ENCODE assay signal across 8 cellular contexts in the genomic region with DNA sequence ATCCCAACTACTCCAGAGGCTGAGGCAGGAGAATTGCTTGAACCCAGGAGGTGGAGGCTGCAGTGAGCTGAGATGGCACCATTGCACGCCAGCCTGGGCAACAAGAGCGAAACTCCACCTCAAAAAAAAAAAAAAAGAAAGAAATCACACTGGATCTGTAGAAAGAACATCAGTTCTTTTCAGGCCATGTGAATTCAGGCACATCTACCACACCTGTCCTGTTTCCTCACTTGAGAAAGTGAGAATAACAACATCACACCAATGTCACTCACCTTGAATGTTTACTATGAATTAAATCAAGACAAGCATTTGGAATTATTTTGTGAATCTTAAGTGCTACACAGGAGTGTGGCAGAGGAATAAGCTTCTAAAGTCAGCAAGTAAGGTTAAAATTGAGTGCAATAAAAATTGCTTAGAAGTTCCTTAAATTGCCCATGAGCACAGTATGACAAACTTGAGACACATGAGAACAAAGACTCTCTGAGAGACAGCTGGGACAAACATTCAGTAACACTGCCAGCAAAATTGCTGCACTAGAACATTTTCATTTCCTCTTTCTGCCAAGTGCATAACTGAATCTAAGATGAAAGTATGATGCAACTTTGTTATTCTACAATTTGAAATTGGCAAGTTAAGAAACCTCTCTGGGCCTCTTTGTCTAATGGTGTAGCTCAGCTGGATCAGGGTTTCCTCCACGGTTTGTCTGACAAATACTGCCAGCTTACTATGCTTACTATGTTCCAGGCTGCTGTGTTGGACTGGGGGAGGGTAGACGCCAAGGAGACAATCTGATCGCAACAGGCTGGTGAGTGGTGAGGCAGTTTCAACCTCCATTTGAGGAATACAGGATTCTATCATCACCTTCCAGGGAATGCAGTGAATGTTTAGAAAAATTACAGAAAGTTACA. TPM values are rescaled to one million over a fixed set of nuclear protein-coding genes. Genes with fewer than 3 reads are reported as not detected.
A peak's percentile ranks its signal among the peaks of the same experiment; 100 is the strongest.
DNase-seq lines count a peak whose midpoint lies in the region; ATAC-seq and TF ChIP-seq lines count a peak whose summit lies in the region.

No MANE protein-coding gene starts in this region.

- H2AFZ ChIP-seq in SK-N-SH (ENCODE audit: low read depth) (no peak overlapping the region), neuron (ENCODE audit: low read depth, low read length) (peak overlapping the region; percentile 17)

- H3K4me3 ChIP-seq in SK-N-SH (ENCODE audit: low read depth in 2 of 2, low read length in 1 of 2): peak overlapping the region in 1 of 2 experiments; percentile 12; a peak in 3 of 4 replicates
- peak overlapping the region; percentile 77 to 99 (median 94) for H3K4me3 ChIP-seq in esophagus muscularis mucosa
- H3K4me3 ChIP-seq in neuron (ENCODE audit: low read length): no peak overlapping the region

- H3K4me1 ChIP-seq in SK-N-SH (ENCODE audit: control insufficient read depth in 1 of 2, insufficient read depth in 2 of 2, low read depth in 1 of 2, low read length in 1 of 2) (peaks cover 8 to 11% of the 10 kb centered on the region in 2 experiments; a peak in 3 of 4 replicates), esophagus muscularis mucosa (peaks cover 32 to 74% (median 71%) of the 10 kb centered on the region in 4 donors), neuron (ENCODE audit: insufficient read depth, low read length) (peaks cover 16% of the 10 kb centered on the region)

- peaks cover 21% of the 10 kb centered on the region for H3F3A ChIP-seq in SK-N-SH (replicated peaks; ENCODE audit: insufficient read depth)

- peaks cover 88% of the 10 kb centered on the region for H3K79me2 ChIP-seq in SK-N-SH (ENCODE audit: insufficient read depth)

- H3K9ac ChIP-seq in SK-N-SH: no peak overlapping the region; the same call in 1 of the 2 replicates

- intact Hi-C loops in esophagus muscularis mucosa (cut with DNase I): loop anchor here (10.0 kb wide), 1 partner anchor 378 kb away; a partner anchor contains a TSS

- H3K27me3 Mint-ChIP-seq in activated CD8-positive, alpha-beta T cell treated with anti-CD3 and anti-CD28 coated beads, Interleukin-2, amount 10 ng/mL, durations not matched to agents 7 days and 5 days (ENCODE audit: low read depth): no peaks in the 10 kb centered on the region

- ATAC-seq in SK-N-SH treated with all-trans-retinoic acid at 6 μM for 48 hours: no peak
- peak; percentile 35 for ATAC-seq in HG02642 (IDR thresholded peaks at IDR 0.05; ENCODE audit: poor library complexity, unreplicated experiment)
- peak; percentile 10 for ATAC-seq in activated CD8-positive, alpha-beta T cell treated with anti-CD3 and anti-CD28 coated beads, Interleukin-2, amount 10 ng/mL, durations not matched to agents 7 days and 5 days

- no peak for TF ChIP-seq POLR2A in esophagus muscularis mucosa (IDR thresholded peaks at IDR 0.05; ENCODE audit: low read depth)

- TF ChIP-seq CTCF in SK-N-SH (IDR thresholded peaks at IDR 0.05) (no peak), esophagus muscularis mucosa (IDR thresholded peaks at IDR 0.05) (no peak)

- 71% methylated on average over 5 of the region's 5 CpGs for WGBS in SK-N-SH (ENCODE audit: low lambda C conversion rate)
- WGBS in esophagus muscularis mucosa: 29% methylated on average over 5 of the region's 5 CpGs

- CTCF ChIA-PET in SK-N-SH (lab: Yijun Ruan, JAX): interaction anchor here (0.6 kb wide), 1 partner anchor 194 kb away, joined by 3 read pairs; no protein-coding TSS in a partner anchor
- CTCF ChIA-PET in activated CD8-positive, alpha-beta T cell treated with anti-CD3 and anti-CD28 coated beads, Interleukin-2, amount 10 ng/mL, durations not matched to agents 7 days and 5 days (lab: Charles Lee): interaction anchor here (1.0 to 3.1 kb wide), 6 partner anchors 15 to 205 kb away, joined by 3 to 16 read pairs (median 12); partner anchors contain the start of genes CD274 and ERMP1

- H3K27me3 ChIP-seq in SK-N-SH (ENCODE audit: insufficient read depth): no peaks in the 10 kb centered on the region
- no peaks in the 10 kb centered on the region for H3K27me3 ChIP-seq in esophagus muscularis mucosa
- no peaks in the 10 kb centered on the region for H3K27me3 ChIP-seq in neuron (ENCODE audit: insufficient read depth, low read length)

- H3K27ac Mint-ChIP-seq in activated CD8-positive, alpha-beta T cell treated with anti-CD3 and anti-CD28 coated beads, Interleukin-2, amount 10 ng/mL, durations not matched to agents 7 days and 5 days: peak overlapping the region; percentile 97

- no peak for TF ChIP-seq RAD21 in SK-N-SH (IDR thresholded peaks at IDR 0.05; ENCODE audit: low read length)

- H3K9me3 Mint-ChIP-seq in activated CD8-positive, alpha-beta T cell treated with anti-CD3 and anti-CD28 coated beads, Interleukin-2, amount 10 ng/mL, durations not matched to agents 7 days and 5 days (ENCODE audit: insufficient read depth): no peaks in the 10 kb centered on the region

- peaks cover 38% of the 10 kb centered on the region for H3K4me1 Mint-ChIP-seq in activated CD8-positive, alpha-beta T cell treated with anti-CD3 and anti-CD28 coated beads, Interleukin-2, amount 10 ng/mL, durations not matched to agents 7 days and 5 days (ENCODE audit: low read depth)

- TF ChIP-seq EP300 in SK-N-SH (IDR thresholded peaks at IDR 0.05; ENCODE audit: borderline replicate concordance in 1 of 2, low read depth in 1 of 2, low read length in 1 of 2) (no peak), esophagus muscularis mucosa (IDR thresholded peaks at IDR 0.05) (no peak)

- H3K36me3 ChIP-seq in SK-N-SH (replicated peaks in 1 of 2; ENCODE audit: control insufficient read depth in 1 of 2, insufficient read depth in 2 of 2, low read length in 1 of 2) (peaks cover 0 to 3% of the 10 kb centered on the region in 2 experiments), esophagus muscularis mucosa (no peaks in the 10 kb centered on the region), neuron (ENCODE audit: insufficient read depth, low read length) (no peaks in the 10 kb centered on the region)

- peak overlapping the region; percentile 93 for H3K4me3 Mint-ChIP-seq in activated CD8-positive, alpha-beta T cell treated with anti-CD3 and anti-CD28 coated beads, Interleukin-2, amount 10 ng/mL, durations not matched to agents 7 days and 5 days

- H3K9me3 ChIP-seq in SK-N-SH: no peaks in the 10 kb centered on the region
- H3K9me3 ChIP-seq in esophagus muscularis mucosa: no peaks in the 10 kb centered on the region
- no peaks in the 10 kb centered on the region for H3K9me3 ChIP-seq in neuron (ENCODE audit: low read length)

- peaks cover 20% of the 10 kb centered on the region for H3K36me3 Mint-ChIP-seq in activated CD8-positive, alpha-beta T cell treated with anti-CD3 and anti-CD28 coated beads, Interleukin-2, amount 10 ng/mL, durations not matched to agents 7 days and 5 days (ENCODE audit: low read depth)

- H3K27ac ChIP-seq in SK-N-SH (ENCODE audit: low read depth in 2 of 2, low read length in 1 of 2) (peak overlapping the region in 1 of 2 experiments; percentile 91; a peak in 2 of 4 replicates), esophagus muscularis mucosa (replicated peaks in 1 of 4) (peak overlapping the region; percentile 98 to 99 (median 98))

- POLR2A ChIA-PET in SK-N-SH (lab: Yijun Ruan, JAX): no interaction called here
- POLR2A ChIA-PET in activated CD8-positive, alpha-beta T cell treated with anti-CD3 and anti-CD28 coated beads, Interleukin-2, amount 10 ng/mL, durations not matched to agents 7 days and 5 days (lab: Charles Lee): interaction anchor here (0.5 to 3.1 kb wide), 11 partner anchors 11 to 886 kb away, joined by 3 to 19 read pairs (median 4); partner anchors contain the start of genes AK3, CD274 and PLGRKT

- H3K4me2 ChIP-seq in SK-N-SH: peak overlapping the region; percentile 83

- H4K20me1 ChIP-seq in SK-N-SH (ENCODE audit: insufficient read depth): peaks cover 20% of the 10 kb centered on the region

- DNase-seq in SK-N-SH (peak; percentile 7), NCI-H1694 treated with DMSO at 0.1 percent for 48 hours (lab: John Stamatoyannopoulos, UW) (peak; percentile 7), esophagus muscularis mucosa (ENCODE audit: extremely low spot score) (no peak), SW 1271 (lab: John Stamatoyannopoulos, UW) (no peak)
- peak; percentile 60 for DNase-seq in activated CD8-positive, alpha-beta T cell treated with anti-CD3 and anti-CD28 coated beads, Interleukin-2, amount 10 ng/mL, durations not matched to agents 7 days and 5 days

- no peaks in the 10 kb centered on the region for H3K9me2 ChIP-seq in SK-N-SH

TF ChIP-seq in SK-N-SH, 30 proteins besides CTCF, POLR2A, EP300 and RAD21 (continues in another document):
- TF ChIP-seq USF2 (IDR thresholded peaks at IDR 0.05; ENCODE audit: borderline replicate concordance, low read depth, low read length): no peak
- no peak for TF ChIP-seq ELF1 (IDR thresholded peaks at IDR 0.05)
- TF ChIP-seq TEAD4 (IDR thresholded peaks at IDR 0.05; ENCODE audit: borderline replicate concordance, insufficient read depth): no peak
- no peak for TF ChIP-seq YY1 (IDR thresholded peaks at IDR 0.05; ENCODE audit: low read depth)

TF ChIP-seq in SK-N-SH treated with all-trans-retinoic acid at 6 μM for 48 hours, 23 proteins besides CTCF, POLR2A, EP300 and RAD21 (continues in another document):
- no peak for TF ChIP-seq ARNTL (CRISPR knock-in tag; IDR thresholded peaks at IDR 0.05; ENCODE audit: borderline replicate concordance, low read depth)
- TF ChIP-seq, protein P1, sequence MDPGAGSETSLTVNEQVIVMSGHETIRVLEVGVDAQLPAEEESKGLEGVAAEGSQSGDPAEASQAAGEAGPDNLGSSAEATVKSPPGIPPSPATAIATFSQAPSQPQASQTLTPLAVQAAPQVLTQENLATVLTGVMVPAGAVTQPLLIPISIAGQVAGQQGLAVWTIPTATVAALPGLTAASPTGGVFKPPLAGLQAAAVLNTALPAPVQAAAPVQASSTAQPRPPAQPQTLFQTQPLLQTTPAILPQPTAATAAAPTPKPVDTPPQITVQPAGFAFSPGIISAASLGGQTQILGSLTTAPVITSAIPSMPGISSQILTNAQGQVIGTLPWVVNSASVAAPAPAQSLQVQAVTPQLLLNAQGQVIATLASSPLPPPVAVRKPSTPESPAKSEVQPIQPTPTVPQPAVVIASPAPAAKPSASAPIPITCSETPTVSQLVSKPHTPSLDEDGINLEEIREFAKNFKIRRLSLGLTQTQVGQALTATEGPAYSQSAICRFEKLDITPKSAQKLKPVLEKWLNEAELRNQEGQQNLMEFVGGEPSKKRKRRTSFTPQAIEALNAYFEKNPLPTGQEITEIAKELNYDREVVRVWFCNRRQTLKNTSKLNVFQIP (CRISPR knock-in tag; IDR thresholded peaks at IDR 0.05; ENCODE audit: borderline replicate concordance, low read depth): no peak
- no peak for TF ChIP-seq TCF4 (CRISPR knock-in tag; IDR thresholded peaks at IDR 0.05; ENCODE audit: borderline replicate concordance)
- TF ChIP-seq ZC3H10 (CRISPR knock-in tag; IDR thresholded peaks at IDR 0.05): no peak

RNA-seq across cellular contexts. Expression of gene RIC1, which starts 1.9 kb away (rescaled TPM):
- 21.9 and 37.2 TPM in 2 replicates for polyA plus RNA-seq in SK-N-SH (2012; rRNA removed)
- polyA plus RNA-seq in SK-N-SH (2012; cell fraction: cytosol; rRNA removed): 17.4 and 20.9 TPM in 2 replicates
- 34.8 and 85.0 TPM in 2 replicates for polyA plus RNA-seq in SK-N-SH (2012; cell fraction: nucleus; rRNA removed)
- 10 to 100 TPM; 16.7 to 17.8 TPM for total RNA-seq in activated CD8-positive, alpha-beta T cell treated with anti-CD3 and anti-CD28 coated beads, Interleukin-2, amount 10 ng/mL, durations not matched to agents 7 days and 5 days
- 10 to 100 TPM; 51.6 to 64.9 (median 57.4) TPM for total RNA-seq in esophagus muscularis mucosa

Comparison
In these comparisons a context has a peak if more than half of its experiments do, and no peak if none do; other contexts are left out.
1. DNase-seq: peak in SK-N-SH (single experiment), NCI-H1694 treated with DMSO at 0.1 percent for 48 hours (single experiment) and activated CD8-positive, alpha-beta T cell treated with anti-CD3 and anti-CD28 coated beads, Interleukin-2, amount 10 ng/mL, durations not matched to agents 7 days and 5 days (single experiment); none in esophagus muscularis mucosa (single experiment) and SW 1271 (0 of 2).